Comparison of ENCODE assay signal across 11 cellular contexts in genomic region chr21:43758132-43758619, GRCh38. TPM values are rescaled to one million over a fixed set of nuclear protein-coding genes. Genes with fewer than 3 reads are reported as not detected.
DNase-seq lines count a peak whose midpoint lies in the region; ATAC-seq and TF ChIP-seq lines count a peak whose summit lies in the region.
"Had no signal": no experiment of that assay in that cellular context is flagged by ENCODE, and none has a peak within 500 bp of the region (broad histone marks: within the 10 kb centered on the region; RNA-seq: fewer than 3 reads in every experiment).

No MANE protein-coding gene starts in this region.

- TF ChIP-seq POLR2A in right lobe of liver (IDR thresholded peaks at IDR 0.05) = no peak

- TSS peak; percentile 7 for BruUV-seq in PC-3 (replicated peaks; lab: Mats Ljungman, UMichigan)

- no peaks in the 10 kb centered on the region for H4K20me1 ChIP-seq in PC-3 (ENCODE audit: low read length)

- POLR2A ChIA-PET in PC-3 (lab: Charles Lee; ENCODE audit: unreplicated experiment) = no interaction called here

- intact Hi-C loops in PC-3 (cut with micrococcal nuclease) (no loop called here), right lobe of liver (cut with DNase I) (loop anchor here in 1 of 2 donors (10.0 kb wide), 1 partner anchor 63 kb away; no protein-coding TSS in a partner anchor)

- H3K4me2 ChIP-seq in PC-3 (ENCODE audit: low read length) = no peak overlapping the region

- H3K9me2 ChIP-seq in PC-3 (replicated peaks; ENCODE audit: low read length) = no peaks in the 10 kb centered on the region

- H3K4me1 ChIP-seq in PC-3 (ENCODE audit: insufficient read depth, low read length) (no peaks in the 10 kb centered on the region), right lobe of liver (peaks cover 0 to 23% (median 9%) of the 10 kb centered on the region in 4 donors)

- H3K79me2 ChIP-seq in PC-3 (ENCODE audit: low read length) = no peaks in the 10 kb centered on the region

- 21% methylated on average over 15 of the region's 18 CpGs for WGBS in right lobe of liver (ENCODE audit: insufficient coverage, low coverage, low lambda C conversion rate, missing lambda C conversion rate)

- ATAC-seq in PC-3 (no peak), right lobe of liver (peak; percentile 55 to 73 (median 64)), GM21786 (IDR thresholded peaks at IDR 0.05; ENCODE audit: unreplicated experiment) (no peak)

- TF ChIP-seq CTCF in PC-3 (conservative IDR thresholded peaks at IDR 0.05; ENCODE audit: low read depth, low read length) = no peak
- no peak for TF ChIP-seq CTCF in right lobe of liver (IDR thresholded peaks at IDR 0.05)

- peaks cover 87% of the 10 kb centered on the region for H3K36me3 ChIP-seq in PC-3 (ENCODE audit: low read depth, low read length)
- H3K36me3 ChIP-seq in right lobe of liver = peaks cover 0 to 37% (median 11%) of the 10 kb centered on the region in 4 donors

- no peak overlapping the region for H3K9ac ChIP-seq in PC-3 (ENCODE audit: low read length)

- H3K27ac ChIP-seq in PC-3 (ENCODE audit: low read length) (no peak overlapping the region), right lobe of liver (peak overlapping the region; percentile 30 to 49 (median 43)), temporal lobe (ENCODE audit: low read depth, low read length) (peak overlapping the region; percentile 11)

- CTCF ChIA-PET in PC-3 (lab: Charles Lee) = no interaction called here

- H3F3A ChIP-seq in PC-3 (ENCODE audit: low read length, unreplicated experiment) = no peaks in the 10 kb centered on the region

- no peaks in the 10 kb centered on the region for H3K9me3 ChIP-seq in PC-3 (ENCODE audit: low read length)
- H3K9me3 ChIP-seq in right lobe of liver = no peaks in the 10 kb centered on the region

- no peaks in the 10 kb centered on the region for H3K27me3 ChIP-seq in PC-3 (ENCODE audit: low read length)
- H3K27me3 ChIP-seq in right lobe of liver = no peaks in the 10 kb centered on the region

- DNase-seq in PC-3 (no peak), dedifferentiated amniotic fluid mesenchymal stem cell (ENCODE audit: extremely low spot score) (peak; percentile 42), right lobe of liver (no peak), AG08396 (ENCODE audit: low spot score) (no peak), DMS114 treated with DMSO at 0.1 percent for 48 hours (lab: John Stamatoyannopoulos, UW; ENCODE audit: unreplicated experiment) (no peak), NCI-H2171 (lab: John Stamatoyannopoulos, UW) (no peak)
- DNase-seq: activated B cell treated with CpG ODN at 0.5 μM for 24 hours; activated naive CD8-positive, alpha-beta T cell treated with anti-CD3 and anti-CD28 coated beads, Interleukin-2, amount 10 ng/mL, durations not matched to agents 7 days and 5 days; NK-92 treated with Interleukin-12 subunit alpha and Interleukin-12 subunit beta, amount 100 ng/mL, for 24 hours had no signal

- H3K4me3 ChIP-seq in PC-3 (ENCODE audit: low read length) = no peak overlapping the region
- H3K4me3 ChIP-seq in right lobe of liver = no peak overlapping the region

- no peak overlapping the region for H2AFZ ChIP-seq in PC-3 (ENCODE audit: low read length)

RNA-seq across cellular contexts. Expression of gene CSTB, which starts 17.9 kb away (rescaled TPM):
- total RNA-seq in PC-3 (2014; rRNA removed) (99.2 and 151 TPM in 2 replicates), right lobe of liver (100 to 1,000 TPM in 1 of 6 experiments, 10 to 100 TPM in 5; 16.6 to 137 (median 23.2) TPM), temporal lobe (5.7 TPM)

RNA-seq across cellular contexts. Expression of gene RRP1, which starts 31.2 kb away (rescaled TPM):
- total RNA-seq in PC-3 (2014; rRNA removed) (76.4 and 96.6 TPM in 2 replicates), right lobe of liver (10 to 100 TPM in 4 of 6 experiments, 1 to 10 TPM in 2; 8.8 to 25.1 (median 12.9) TPM), temporal lobe (12.3 TPM)

RNA-seq across cellular contexts. Expression of gene PDXK, which starts 39.2 kb away (rescaled TPM):
- total RNA-seq in PC-3 (2014; rRNA removed) (423 and 464 TPM in 2 replicates), right lobe of liver (10 to 100 TPM; 52.9 to 87.5 (median 58.9) TPM), temporal lobe (38.6 TPM)

Comparison
In these comparisons a context has a peak if more than half of its experiments do, and no peak if none do; other contexts are left out.
1. ATAC-seq: peak in right lobe of liver (4 of 4); none in PC-3 (single experiment) and GM21786 (single experiment).